Comparison of ENCODE assay signal across 7 cellular contexts in genomic region chr13:113513761-113514160, GRCh38.
"Had no signal": no experiment of that assay in that cellular context is flagged by ENCODE, and none has a peak within 500 bp of the region (broad histone marks: within the 10 kb centered on the region; RNA-seq: fewer than 3 reads in every experiment).

No MANE protein-coding gene starts in this region.

- FAIRE-seq: H1, HTR-8/SVneo had no signal

- H2AFZ ChIP-seq: GM23338 had no signal

- H3K4me1 Mint-ChIP-seq: GM23338, H9 had no signal

- H3K27me3 Mint-ChIP-seq: IgD-negative memory B cell had no signal

- H3K9me3 Mint-ChIP-seq: GM23338, H9, IgD-negative memory B cell had no signal

- H3K4me3 Mint-ChIP-seq: GM23338, H9, IgD-negative memory B cell had no signal

- H3K4me3 ChIP-seq: GM23338 had no signal

- ATAC-seq: GM23338 had no signal

- H3K4me2 ChIP-seq: GM23338 had no signal

- DNase-seq: H9, HCEC 1CT, KBM-7 had no signal

- H3K27ac Mint-ChIP-seq: GM23338 had no signal
